8 cellular contexts compared by ENCODE assay signal in the genomic region with DNA sequence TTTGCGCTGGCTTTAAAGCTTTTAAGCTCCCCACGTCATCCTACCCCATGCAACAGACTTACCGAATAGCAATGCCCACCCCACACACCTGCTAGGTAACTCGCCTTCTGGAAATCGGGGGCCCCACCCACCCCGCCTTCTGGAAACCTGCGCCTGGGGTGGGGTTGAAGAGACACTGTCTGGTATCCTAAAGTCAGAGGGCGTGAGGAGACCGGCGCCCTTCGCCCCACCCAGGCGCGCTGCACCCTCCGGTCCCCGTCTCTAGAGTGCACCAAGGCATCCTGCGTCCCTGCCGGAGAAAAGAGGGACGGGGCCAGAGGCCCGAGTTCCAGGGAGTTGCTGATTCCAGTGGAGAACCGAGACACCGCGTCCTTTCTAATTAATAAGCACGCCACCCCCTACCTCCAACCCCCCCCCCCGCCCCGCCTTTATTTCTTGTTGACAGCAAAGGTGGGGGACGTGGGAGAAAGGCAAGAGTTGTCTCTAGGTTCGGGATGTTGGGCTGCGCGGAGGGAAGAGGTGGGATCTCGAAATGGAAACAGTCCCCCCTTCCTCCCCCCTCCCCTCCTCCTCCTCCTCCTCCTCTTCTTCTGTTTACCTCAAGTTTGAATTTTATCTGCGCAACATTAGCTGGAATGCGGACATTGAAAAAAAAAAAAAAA.
DNase-seq lines count a peak whose midpoint lies in the region; ATAC-seq, FAIRE-seq and TF ChIP-seq lines count a peak whose summit lies in the region.

No MANE protein-coding gene starts in this region.

- H3K4me1 ChIP-seq in ovary (ENCODE audit: insufficient read depth): peaks cover 20% of the 10 kb centered on the region

- 0% methylated on average over 32 of the region's 32 CpGs for WGBS in ovary, 3 donors

- H3K27me3 ChIP-seq in ovary: no peaks in the 10 kb centered on the region

- intact Hi-C loops in ovary (cut with DNase I): loop anchor here in 3 of 4 donors (5.0 to 10.0 kb wide), 5 partner anchors 120 to 318 kb away; a partner anchor contains a TSS

- no peak for TF ChIP-seq CTCF in ovary (IDR thresholded peaks at IDR 0.05)

- H3K9me3 ChIP-seq in ovary: no peaks in the 10 kb centered on the region

- no peak for ATAC-seq in GM21825 (IDR thresholded peaks at IDR 0.05; ENCODE audit: unreplicated experiment)
- ATAC-seq in HG03571 (IDR thresholded peaks at IDR 0.05; ENCODE audit: unreplicated experiment): no peak

- no peak for FAIRE-seq in RCC 7860 (lab: Jason Lieb, UNC)

- peak overlapping the region; percentile 97 to 98 for H3K27ac ChIP-seq in ovary

- no peaks in the 10 kb centered on the region for H3K36me3 ChIP-seq in ovary

- TF ChIP-seq POLR2A in ovary (IDR thresholded peaks at IDR 0.05): no peak

- DNase-seq in NCI-H510A treated with DMSO at 0.1 percent for 48 hours (lab: John Stamatoyannopoulos, UW) (peak; percentile 9), NCI-H510A (lab: John Stamatoyannopoulos, UW) (no peak), RCC 7860 (ENCODE audit: low spot score) (peak; percentile 16), germinal center (ENCODE audit: low spot score) (peak; percentile 62), ovary (peak; percentile 68 to 77 (median 74))
- DNase-seq in activated naive CD4-positive, alpha-beta T cell treated with Interleukin-2 at 50 U/mL for 16 hours: peak; percentile 61

- H3K4me3 ChIP-seq in ovary: peak overlapping the region; percentile 88

- no peak for TF ChIP-seq EP300 in ovary (IDR thresholded peaks at IDR 0.05)
